ENCODE assay signal across 17 cellular contexts in the genomic region with DNA sequence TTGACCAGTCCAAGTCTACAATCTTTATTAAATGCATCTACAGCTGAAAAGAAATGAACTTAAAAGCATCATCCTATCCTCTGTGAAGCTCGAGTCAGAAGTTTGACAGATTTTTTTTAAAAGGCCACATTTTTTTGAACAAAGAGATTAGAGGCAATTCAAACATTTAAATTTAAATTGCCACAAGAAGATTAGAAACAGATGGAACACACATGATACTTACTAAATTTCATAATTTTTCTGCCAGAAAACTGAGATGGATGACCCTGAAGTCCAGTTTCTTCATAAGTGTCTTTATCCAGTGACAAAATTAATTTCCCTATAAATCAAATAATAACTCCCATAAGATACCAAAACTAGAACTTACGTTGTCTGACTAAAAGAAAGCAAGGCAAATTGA. TPM values are rescaled to one million over a fixed set of nuclear protein-coding genes. Genes with fewer than 3 reads are reported as not detected.
DNase-seq lines count a peak whose midpoint lies in the region; TF ChIP-seq lines count a peak whose summit lies in the region.
"Had no signal": no experiment of that assay in that cellular context is flagged by ENCODE, and none has a peak within 500 bp of the region (broad histone marks: within the 10 kb centered on the region; RNA-seq: fewer than 3 reads in every experiment).

No MANE protein-coding gene starts in this region.

- peaks cover 50% of the 10 kb centered on the region for H3K36me3 ChIP-seq in adipocyte (ENCODE audit: control insufficient read depth, insufficient read depth, low read length, severe bottlenecking)
- H3K36me3 ChIP-seq in adrenal gland (replicated peaks in 1 of 2) = peaks cover 0 to 9% of the 10 kb centered on the region in 2 donors

- H3K9me3 ChIP-seq in adipocyte (ENCODE audit: control insufficient read depth, low read length) (no peaks in the 10 kb centered on the region), adrenal gland (replicated peaks in 1 of 3) (no peaks in the 10 kb centered on the region)
- H3K9me3 ChIP-seq: A549; BLaER1 treated with 17β-estradiol and CSF1 and Interleukin-3, amounts not matched to agents 10 nM and 100 nM; Caco-2 had no signal

- H3K27ac ChIP-seq in adrenal gland = no peak overlapping the region
- H3K27ac ChIP-seq: 22Rv1; A549; BLaER1 treated with 17β-estradiol and CSF1 and Interleukin-3, amounts not matched to agents 10 nM and 100 nM; C4-2B had no signal

- no peak for TF ChIP-seq POLR2A in adrenal gland (IDR thresholded peaks at IDR 0.05)

- TF ChIP-seq CTCF in AG09319 (IDR thresholded peaks at IDR 0.05; ENCODE audit: low read depth, low read length) (no peak), adrenal gland (IDR thresholded peaks at IDR 0.05) (no peak)

- 43 to 87% (median 72%) methylated on average over 2 of the region's 2 CpGs for WGBS in adrenal gland, 4 donors

- DNase-seq in AG09319 (ENCODE audit: extremely low read depth, low read depth) (peak; percentile 18), adipocyte (ENCODE audit: low read depth) (peak; percentile 64), fibroblast of gingiva (ENCODE audit: low read depth) (peak; percentile 52), adrenal gland (no peak), NAMALWA (ENCODE audit: low spot score) (no peak), SIG-M5 treated with dmso at 0.1 percent for 504 hours (lab: John Stamatoyannopoulos, UW; ENCODE audit: unreplicated experiment) (no peak)
- DNase-seq: AML-193; Caco-2; Calu3; CD4-positive, alpha-beta T cell; CD8-positive, alpha-beta T cell; DMS79 treated with DMSO at 0.1 percent for 48 hours; GF-D8 had no signal

- H3K27me3 ChIP-seq in adipocyte (replicated peaks; ENCODE audit: control insufficient read depth, insufficient read depth, low read length) (no peaks in the 10 kb centered on the region), adrenal gland (no peaks in the 10 kb centered on the region)
- H3K27me3 ChIP-seq: BLaER1 treated with 17β-estradiol and CSF1 and Interleukin-3, amounts not matched to agents 10 nM and 100 nM had no signal

- H3K9ac ChIP-seq in adipocyte (ENCODE audit: low read length) = no peak overlapping the region
- H3K9ac ChIP-seq: BLaER1 treated with 17β-estradiol and CSF1 and Interleukin-3, amounts not matched to agents 10 nM and 100 nM had no signal

- H3K4me1 ChIP-seq in adipocyte (ENCODE audit: control insufficient read depth, insufficient read depth, low read length) = peaks cover 5% of the 10 kb centered on the region
- H3K4me1 ChIP-seq in adrenal gland (replicated peaks in 1 of 2) = peaks cover 3 to 4% of the 10 kb centered on the region in 2 donors
- H3K4me1 ChIP-seq: Caco-2 had no signal

- H3K4me3 ChIP-seq in adipocyte (ENCODE audit: low read length) (no peak overlapping the region), adrenal gland (no peak overlapping the region)
- H3K4me3 ChIP-seq: A549; BLaER1 treated with 17β-estradiol and CSF1 and Interleukin-3, amounts not matched to agents 10 nM and 100 nM had no signal

- intact Hi-C loops in adrenal gland (cut with DNase I) = no loop called here

RNA-seq across cellular contexts. Expression of gene RPP40, which starts 4.3 kb away (rescaled TPM):
- total RNA-seq in adrenal gland = 10 to 100 TPM in 6 of 8 donors, 1 to 10 TPM in 2; 5.2 to 31.4 (median 15.6) TPM
- polyA plus RNA-seq in adrenal gland = 10 to 100 TPM in 2 of 3 donors, 1 to 10 TPM in 1; 6.0 to 38.8 (median 13.6) TPM

Comparison
In these comparisons a context has a peak if more than half of its experiments do, and no peak if none do; other contexts are left out.
1. DNase-seq: peak in AG09319 (single experiment), adipocyte (single experiment) and fibroblast of gingiva (single experiment); none in adrenal gland (0 of 7), NAMALWA (single experiment) and SIG-M5 treated with dmso at 0.1 percent for 504 hours (single experiment).